In the genomic region with DNA sequence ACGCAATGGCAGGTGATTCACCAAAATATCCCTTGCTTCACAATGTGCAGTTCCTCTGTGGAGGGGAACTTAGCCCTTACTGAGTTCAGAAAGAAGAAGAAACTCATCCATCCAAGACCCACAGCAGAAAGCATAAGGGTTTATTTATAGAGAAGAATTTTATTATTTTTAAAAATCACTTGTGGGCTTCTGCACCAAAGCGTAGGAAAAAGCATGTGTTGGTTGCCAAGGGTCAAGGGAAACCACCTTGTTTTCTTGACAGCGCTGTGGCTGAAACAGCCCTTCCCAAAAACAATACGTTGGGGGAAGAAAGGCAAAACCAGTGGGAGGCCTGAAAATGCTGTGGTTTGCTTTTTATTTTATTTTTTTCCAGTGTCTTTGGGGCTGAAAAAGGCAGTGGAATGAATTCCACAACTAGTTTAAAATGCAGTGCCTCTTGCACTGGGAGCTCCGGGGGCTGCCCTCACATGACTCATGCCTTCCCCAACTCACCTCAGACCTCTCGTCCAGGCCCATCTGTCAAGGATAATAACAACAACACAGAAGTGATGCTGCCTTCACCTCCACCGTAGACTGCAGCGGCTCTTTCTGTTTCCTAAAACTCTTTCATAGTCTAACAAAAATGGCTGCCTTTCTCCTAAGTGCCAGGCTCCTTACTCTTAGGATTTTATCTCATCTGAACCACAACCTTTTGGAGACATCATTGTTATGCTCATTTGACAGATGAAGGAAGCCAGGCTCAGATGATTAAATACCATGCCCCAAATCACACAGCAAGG, we compare ENCODE assay signal across 8 cellular contexts.
DNase-seq lines count a peak whose midpoint lies in the region; ATAC-seq and TF ChIP-seq lines count a peak whose summit lies in the region.

No MANE protein-coding gene starts in this region.

- TF ChIP-seq CTCF in Caco-2 (IDR thresholded peaks at IDR 0.05; ENCODE audit: insufficient read depth in 1 of 2, low read depth in 1 of 2, low read length in 1 of 2, severe bottlenecking in 1 of 2, unreplicated experiment in 1 of 2) (no peak), esophagus squamous epithelium (IDR thresholded peaks at IDR 0.05) (no peak)

- no peak for TF ChIP-seq POLR2A in esophagus squamous epithelium (IDR thresholded peaks at IDR 0.05)

- H3K9me3 Mint-ChIP-seq in activated T-helper 1 cell treated with anti-CD3 and anti-CD28 coated beads, Interleukin-12 subunit alpha, Interleukin-12 subunit beta, Interleukin-2, Interleukin-4 antibody, amounts not matched to agents 30 ng/mL and 10 ng/mL and 1 ng/mL, durations not matched to agents 14 hours and 24 hours and 36 hours, result no peaks in the 10 kb centered on the region
- no peaks in the 10 kb centered on the region for H3K9me3 Mint-ChIP-seq in Caco-2 (ENCODE audit: unreplicated experiment)

- peak overlapping the region; percentile 52 for H3K4me3 Mint-ChIP-seq in activated T-helper 1 cell treated with anti-CD3 and anti-CD28 coated beads, Interleukin-12 subunit alpha, Interleukin-12 subunit beta, Interleukin-2, Interleukin-4 antibody, amounts not matched to agents 30 ng/mL and 10 ng/mL and 1 ng/mL, durations not matched to agents 14 hours and 24 hours and 36 hours
- no peak overlapping the region for H3K4me3 Mint-ChIP-seq in Caco-2 (ENCODE audit: unreplicated experiment)

- H3K27ac Mint-ChIP-seq in activated T-helper 1 cell treated with anti-CD3 and anti-CD28 coated beads, Interleukin-12 subunit alpha, Interleukin-12 subunit beta, Interleukin-2, Interleukin-4 antibody, amounts not matched to agents 30 ng/mL and 10 ng/mL and 1 ng/mL, durations not matched to agents 14 hours and 24 hours and 36 hours, result peak overlapping the region; percentile 94
- no peak overlapping the region for H3K27ac Mint-ChIP-seq in Caco-2 (ENCODE audit: unreplicated experiment)

- 50 to 59% methylated on average over 8 of the region's 8 CpGs for WGBS in esophagus squamous epithelium, 2 donors

- no peaks in the 10 kb centered on the region for H3K27me3 ChIP-seq in Caco-2 (replicated peaks; ENCODE audit: control insufficient read depth, insufficient read depth, low read length)
- H3K27me3 ChIP-seq in esophagus squamous epithelium, result no peaks in the 10 kb centered on the region

- ATAC-seq in GM18907 (IDR thresholded peaks at IDR 0.05; ENCODE audit: unreplicated experiment) (peak; percentile 51), HG02852 (IDR thresholded peaks at IDR 0.05; ENCODE audit: unreplicated experiment) (peak; percentile 50), GM21786 (IDR thresholded peaks at IDR 0.05; ENCODE audit: unreplicated experiment) (no peak)

- H3K27ac ChIP-seq in esophagus squamous epithelium, result no peak overlapping the region

- H3K4me1 ChIP-seq in Caco-2, result no peaks in the 10 kb centered on the region
- peaks cover 0 to 22% (median 2%) of the 10 kb centered on the region in 3 donors for H3K4me1 ChIP-seq in esophagus squamous epithelium

- CTCF ChIA-PET in Caco-2 (lab: Charles Lee), result no interaction called here

- peak; percentile 7 for DNase-seq in activated T-helper 1 cell treated with anti-CD3 and anti-CD28 coated beads, Interleukin-12 subunit alpha, Interleukin-12 subunit beta, Interleukin-2, Interleukin-4 antibody, amounts not matched to agents 30 ng/mL and 10 ng/mL and 1 ng/mL, durations not matched to agents 14 hours and 24 hours and 36 hours (ENCODE audit: low spot score)
- DNase-seq in pons (ENCODE audit: low spot score) (peak; percentile 2), Caco-2 (no peak), esophagus squamous epithelium (lab: John Stamatoyannopoulos, UW) (no peak), AG20443 (ENCODE audit: low spot score) (no peak)

- intact Hi-C loops in activated T-helper 1 cell treated with anti-CD3 and anti-CD28 coated beads, Interleukin-12 subunit alpha, Interleukin-12 subunit beta, Interleukin-2, Interleukin-4 antibody, amounts not matched to agents 30 ng/mL and 10 ng/mL and 1 ng/mL, durations not matched to agents 14 hours and 24 hours and 36 hours (cut with micrococcal nuclease), result loop anchor here (1.0 to 5.0 kb wide), 16 partner anchors 12 to 689 kb away; partner anchors contain the start of genes FGGY and JUN
- intact Hi-C loops in Caco-2 (cut with micrococcal nuclease; ENCODE audit: unreplicated experiment), result no loop called here
- intact Hi-C loops in esophagus squamous epithelium (cut with DNase I), result no loop called here

- H3K27me3 Mint-ChIP-seq in activated T-helper 1 cell treated with anti-CD3 and anti-CD28 coated beads, Interleukin-12 subunit alpha, Interleukin-12 subunit beta, Interleukin-2, Interleukin-4 antibody, amounts not matched to agents 30 ng/mL and 10 ng/mL and 1 ng/mL, durations not matched to agents 14 hours and 24 hours and 36 hours (ENCODE audit: insufficient read depth), result no peaks in the 10 kb centered on the region
- H3K27me3 Mint-ChIP-seq in Caco-2 (ENCODE audit: insufficient read depth, unreplicated experiment), result no peaks in the 10 kb centered on the region

- POLR2A ChIA-PET in Caco-2 (lab: Charles Lee), result interaction anchor here (0.6 kb wide), 1 partner anchor 76 kb away, joined by 3 read pairs; no protein-coding TSS in a partner anchor

- H3K4me1 Mint-ChIP-seq in activated T-helper 1 cell treated with anti-CD3 and anti-CD28 coated beads, Interleukin-12 subunit alpha, Interleukin-12 subunit beta, Interleukin-2, Interleukin-4 antibody, amounts not matched to agents 30 ng/mL and 10 ng/mL and 1 ng/mL, durations not matched to agents 14 hours and 24 hours and 36 hours (ENCODE audit: low read depth), result peaks cover 90% of the 10 kb centered on the region
- no peaks in the 10 kb centered on the region for H3K4me1 Mint-ChIP-seq in Caco-2 (ENCODE audit: low read depth, unreplicated experiment)

- no TSS peak for BruUV-seq in Caco-2 (replicated peaks; lab: Mats Ljungman, UMichigan)

- H3K4me3 ChIP-seq in Caco-2 (ENCODE audit: low read depth, low read length) (no peak overlapping the region), esophagus squamous epithelium (no peak overlapping the region)

- H3K36me3 ChIP-seq in Caco-2 (ENCODE audit: control insufficient read depth, insufficient read depth, low read length), result no peaks in the 10 kb centered on the region
- no peaks in the 10 kb centered on the region for H3K36me3 ChIP-seq in esophagus squamous epithelium

- peaks cover 6% of the 10 kb centered on the region for H3K36me3 Mint-ChIP-seq in activated T-helper 1 cell treated with anti-CD3 and anti-CD28 coated beads, Interleukin-12 subunit alpha, Interleukin-12 subunit beta, Interleukin-2, Interleukin-4 antibody, amounts not matched to agents 30 ng/mL and 10 ng/mL and 1 ng/mL, durations not matched to agents 14 hours and 24 hours and 36 hours (ENCODE audit: low read depth)
- H3K36me3 Mint-ChIP-seq in Caco-2 (ENCODE audit: insufficient read depth, unreplicated experiment), result no peaks in the 10 kb centered on the region

- no peaks in the 10 kb centered on the region for H3K9me3 ChIP-seq in Caco-2
- no peaks in the 10 kb centered on the region for H3K9me3 ChIP-seq in esophagus squamous epithelium

Comparison
In these comparisons a context has a peak if more than half of its experiments do, and no peak if none do; other contexts are left out.
1. DNase-seq: peak in activated T-helper 1 cell treated with anti-CD3 and anti-CD28 coated beads, Interleukin-12 subunit alpha, Interleukin-12 subunit beta, Interleukin-2, Interleukin-4 antibody, amounts not matched to agents 30 ng/mL and 10 ng/mL and 1 ng/mL, durations not matched to agents 14 hours and 24 hours and 36 hours (single experiment) and pons (single experiment); none in Caco-2 (0 of 2), esophagus squamous epithelium (single experiment) and AG20443 (single experiment).